In the genomic region with DNA sequence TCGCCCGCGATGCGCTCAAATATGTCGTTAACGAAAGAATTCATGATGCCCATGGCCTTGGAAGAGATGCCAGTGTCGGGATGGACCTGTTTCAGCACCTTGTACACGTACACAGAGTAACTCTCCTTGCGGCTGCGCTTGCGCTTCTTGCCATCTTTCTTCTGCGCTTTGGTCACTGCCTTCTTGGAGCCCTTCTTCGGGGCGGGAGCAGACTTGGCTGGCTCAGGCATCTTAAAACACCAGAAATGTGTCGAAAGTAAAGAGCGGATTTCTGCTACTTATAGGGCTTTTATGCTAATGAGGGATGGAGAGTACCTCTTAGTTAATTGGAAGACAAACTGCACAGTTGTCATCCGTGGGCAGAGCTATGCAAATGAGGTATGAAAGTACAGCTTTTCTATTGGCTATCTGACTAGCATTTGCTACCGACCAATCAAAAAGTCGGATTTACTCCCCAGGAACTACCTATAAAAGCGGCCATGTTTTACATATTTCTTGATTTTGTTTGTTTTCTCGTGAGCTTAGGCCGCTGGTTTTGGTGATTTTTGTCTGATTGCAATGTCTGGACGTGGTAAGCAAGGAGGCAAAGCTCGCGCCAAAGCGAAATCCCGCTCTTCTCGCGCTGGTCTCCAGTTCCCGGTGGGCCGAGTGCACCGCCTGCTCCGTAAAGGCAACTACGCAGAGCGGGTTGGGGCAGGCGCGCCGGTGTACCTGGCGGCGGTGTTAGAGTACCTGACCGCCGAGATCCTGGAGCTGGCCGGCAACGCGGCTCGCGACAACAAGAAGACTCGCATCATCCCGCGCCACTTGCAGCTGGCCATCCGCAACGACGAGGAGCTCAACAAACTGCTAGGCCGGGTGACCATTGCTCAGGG, we compare ENCODE assay signal across 8 cellular contexts. TPM values are rescaled to one million over a fixed set of nuclear protein-coding genes. Genes with fewer than 3 reads are reported as not detected.
DNase-seq lines count a peak whose midpoint lies in the region; ATAC-seq, FAIRE-seq and TF ChIP-seq lines count a peak whose summit lies in the region.

No MANE protein-coding gene starts in this region.

- peak overlapping the region; percentile 99 for H3K27ac ChIP-seq in RWPE1

- POLR2A ChIA-PET in RWPE1 (lab: Yijun Ruan, JAX; ENCODE audit: low non-redundant PET) = interaction anchor here (0.5 to 5.1 kb wide), 16 partner anchors 17 to 1769 kb away, joined by 3 to 94 read pairs (median 4); a partner anchor contains a TSS
- POLR2A ChIA-PET in naive thymus-derived CD8-positive, alpha-beta T cell (lab: Charles Lee) = interaction anchor here (0.6 to 12.6 kb wide), 62 partner anchors 8 to 1770 kb away, joined by 3 to 1613 read pairs (median 12); partner anchors contain the start of genes HFE and HMGN4

- ATAC-seq in naive thymus-derived CD8-positive, alpha-beta T cell = peak; percentile 80 to 82
- peak; percentile 82 for ATAC-seq in stimulated activated naive CD8-positive, alpha-beta T cell treated with anti-CD3 and anti-CD28 coated beads, Interleukin-15, Interleukin-2, amounts not matched to agents 100 U/mL and 50 U/mL, for 24 hours

- TF ChIP-seq POLR2A in H54 (IDR thresholded peaks at IDR 0.05; ENCODE audit: low read depth, low read length) = peak; percentile 88

- H3K36me3 Mint-ChIP-seq in naive thymus-derived CD8-positive, alpha-beta T cell = peaks cover 15 to 27% (median 16%) of the 10 kb centered on the region in 3 donors

- peak overlapping the region; percentile 96 to 100 (median 98) for H3K27ac Mint-ChIP-seq in naive thymus-derived CD8-positive, alpha-beta T cell

- peaks cover 0 to 4% (median 0%) of the 10 kb centered on the region in 5 donors for H3K27me3 Mint-ChIP-seq in naive thymus-derived CD8-positive, alpha-beta T cell

- peaks cover 0 to 4% (median 0%) of the 10 kb centered on the region in 9 donors for H3K9me3 Mint-ChIP-seq in naive thymus-derived CD8-positive, alpha-beta T cell

- peak; percentile 95 for FAIRE-seq in H54 (lab: Jason Lieb, UNC)

- peak overlapping the region; percentile 93 to 100 (median 98) for H3K4me3 Mint-ChIP-seq in naive thymus-derived CD8-positive, alpha-beta T cell

- no peak for TF ChIP-seq CTCF in RWPE1 (conservative IDR thresholded peaks at IDR 0.05; ENCODE audit: low read depth)

- CTCF ChIA-PET in RWPE1 (lab: Yijun Ruan, JAX) = interaction anchor here (0.6 kb wide), 1 partner anchor 48 kb away, joined by 3 read pairs; no protein-coding TSS in a partner anchor

- DNase-seq in ELF-1 (ENCODE audit: low read depth, low spot score) (peak; percentile 96), H54 (ENCODE audit: insufficient read length, low spot score) (peak; percentile 67), LoVo (ENCODE audit: low spot score) (peak; percentile 96), RWPE1 (ENCODE audit: low spot score) (peak; percentile 99), fibroblast of peridontal ligament (ENCODE audit: extremely low read depth) (peak; percentile 100)
- DNase-seq in activated effector memory CD4-positive, alpha-beta T cell treated with Interleukin-2 at 50 U/mL for 16 hours = peak; percentile 66
- DNase-seq in naive thymus-derived CD8-positive, alpha-beta T cell = peak; percentile 53 to 94 (median 88)
- peak; percentile 77 for DNase-seq in stimulated activated naive CD8-positive, alpha-beta T cell treated with anti-CD3 and anti-CD28 coated beads, Interleukin-15, Interleukin-2, amounts not matched to agents 100 U/mL and 50 U/mL, for 24 hours

- peaks cover 27 to 50% (median 39%) of the 10 kb centered on the region in 4 donors for H3K4me1 Mint-ChIP-seq in naive thymus-derived CD8-positive, alpha-beta T cell

RNA-seq across cellular contexts. Expression of gene HFE, which starts 36.7 kb away (rescaled TPM):
- total RNA-seq in naive thymus-derived CD8-positive, alpha-beta T cell = 1 to 10 TPM; 1.3 to 1.6 TPM
- 1 to 10 TPM in 2 of 3 donors, under 1 TPM in 1; 0.68 to 3.8 (median 1.8) TPM for polyA plus RNA-seq in naive thymus-derived CD8-positive, alpha-beta T cell

Comparison
In these comparisons a context has a peak if more than half of its experiments do, and no peak if none do; other contexts are left out.
1. Peak in every context shown above with its lines: DNase-seq, ATAC-seq and H3K27ac ChIP-seq.